ENCODE assay signal across 8 cellular contexts in genomic region chr5:75337366-75338021, GRCh38. TPM values are rescaled to one million over a fixed set of nuclear protein-coding genes. Genes with fewer than 3 reads are reported as not detected.
DNase-seq lines count a peak whose midpoint lies in the region; ATAC-seq and TF ChIP-seq lines count a peak whose summit lies in the region.

No MANE protein-coding gene starts in this region.

- peak overlapping the region; percentile 94 for H3K9ac ChIP-seq in HCT116 (ENCODE audit: low read length)

- H3K27ac ChIP-seq in HCT116 (ENCODE audit: low read depth, low read length) (peak overlapping the region; percentile 75), right lobe of liver (peak overlapping the region; percentile 94 to 95 (median 95))

- WGBS in right lobe of liver (ENCODE audit: insufficient coverage, low coverage, low lambda C conversion rate, missing lambda C conversion rate), result 0% methylated on average over 15 of the region's 50 CpGs

- H3K27me3 ChIP-seq in HCT116 (ENCODE audit: insufficient read depth, low read length), result no peaks in the 10 kb centered on the region
- H3K27me3 ChIP-seq in right lobe of liver, result no peaks in the 10 kb centered on the region

- no TSS peak for BruUV-seq in HCT116 (replicated peaks; lab: Mats Ljungman, UMichigan)

- intact Hi-C loops in HCT116 (cut with micrococcal nuclease), result loop anchor here (5.0 kb wide), 4 partner anchors 60 to 290 kb away; partner anchors contain the start of genes ANKRD31, CERT1 and POLK
- intact Hi-C loops in right lobe of liver (cut with DNase I), result no loop called here

- H3K36me3 Mint-ChIP-seq in chondrocyte (ENCODE audit: low read depth), result no peaks in the 10 kb centered on the region

- in situ Hi-C loops in Caki2 (cut with HindIII; ENCODE audit: low pct_unique_long_range_greater_than_20kb, low sequenced_read_pairs), result no loop called here

- no peak overlapping the region for H2AFZ ChIP-seq in HCT116 (ENCODE audit: low read depth, low read length, poor library complexity, severe bottlenecking)

- H3K4me3 ChIP-seq in HCT116 (replicated peaks in 1 of 2; ENCODE audit: low read depth in 1 of 2, low read length in 2 of 2) (peak overlapping the region; percentile 92 to 97), right lobe of liver (peak overlapping the region; percentile 84 to 86 (median 85))

- peak overlapping the region; percentile 92 for H3K4me2 ChIP-seq in HCT116 (ENCODE audit: low read length)

- POLR2A ChIA-PET in HCT116 (lab: Charles Lee), result interaction anchor here (0.8 to 1.3 kb wide), 11 partner anchors 12 to 380 kb away, joined by 3 to 16 read pairs (median 4); partner anchors contain the start of gene POC5

- peaks cover 8% of the 10 kb centered on the region; the same call in 1 of the 2 replicates for H4K20me1 ChIP-seq in HCT116 (ENCODE audit: insufficient read depth)

- H3K79me2 ChIP-seq in HCT116 (ENCODE audit: insufficient read depth, low read length), result peaks cover 54% of the 10 kb centered on the region

- TF ChIP-seq CTCF in HCT116 (IDR thresholded peaks at IDR 0.05 in 2 of 3, conservative IDR thresholded peaks at IDR 0.05 in 1 of 3; ENCODE audit: borderline replicate concordance in 1 of 3, insufficient read depth in 1 of 3, low read depth in 2 of 3, low read length in 2 of 3) (no peak), chondrocyte (IDR thresholded peaks at IDR 0.05) (no peak), right lobe of liver (IDR thresholded peaks at IDR 0.05) (no peak)

- H3K9me3 Mint-ChIP-seq in chondrocyte (ENCODE audit: low read depth), result no peaks in the 10 kb centered on the region

- TF ChIP-seq RAD21 in HCT116 (IDR thresholded peaks at IDR 0.05; ENCODE audit: low read depth), result no peak

- H3K27ac Mint-ChIP-seq in chondrocyte (ENCODE audit: unreplicated experiment), result no peak overlapping the region

- H3K9me2 ChIP-seq in HCT116 (ENCODE audit: insufficient read depth), result no peaks in the 10 kb centered on the region

- no peak overlapping the region for H3K4me3 Mint-ChIP-seq in chondrocyte (ENCODE audit: unreplicated experiment)

- ATAC-seq in HCT116 (peak; percentile 2), right lobe of liver (peak; percentile 3 to 22 (median 8)), HG03342 (IDR thresholded peaks at IDR 0.05; ENCODE audit: unreplicated experiment) (no peak)

- no peaks in the 10 kb centered on the region for H3K27me3 Mint-ChIP-seq in chondrocyte (ENCODE audit: low read depth)

- CTCF ChIA-PET in HCT116 (lab: Charles Lee), result interaction anchor here (0.9 to 1.3 kb wide), 6 partner anchors 16 to 418 kb away, joined by 3 to 9 read pairs (median 4); partner anchors contain the start of gene ANKRD31

- RAD21 ChIA-PET in HCT116 (lab: Charles Lee; ENCODE audit: low non-redundant PET in 1 of 2, low total read pairs in 2 of 2, uncharacterized antibody in 2 of 2, unreplicated experiment in 2 of 2), result interaction anchor here (0.7 to 1.8 kb wide), 7 partner anchors 16 to 403 kb away, joined by 3 to 11 read pairs (median 3); no protein-coding TSS in a partner anchor

- peaks cover 7 to 24% of the 10 kb centered on the region in 2 experiments; a peak in 3 of 4 replicates for H3K4me1 ChIP-seq in HCT116 (ENCODE audit: control insufficient read depth in 1 of 2, insufficient read depth in 2 of 2, low read length in 2 of 2)
- peaks cover 0 to 13% (median 4%) of the 10 kb centered on the region in 4 donors for H3K4me1 ChIP-seq in right lobe of liver

- H3K9me3 ChIP-seq in HCT116 (ENCODE audit: control insufficient read depth in 1 of 2, insufficient read depth in 1 of 2, low read depth in 1 of 2, low read length in 2 of 2) (no peaks in the 10 kb centered on the region), right lobe of liver (no peaks in the 10 kb centered on the region)

- peak; percentile 23 for DNase-seq in Caki2 (ENCODE audit: low read depth)
- DNase-seq in HCT116 (ENCODE audit: low read depth, low spot score), result no peak
- peak; percentile 28 for DNase-seq in SK-N-DZ (ENCODE audit: low spot score)
- peak; percentile 95 for DNase-seq in chondrocyte (ENCODE audit: low spot score)
- peak in 2 of 3 donors; percentile 57 to 73 for DNase-seq in right lobe of liver
- DNase-seq in stimulated activated CD8-positive, alpha-beta memory T cell treated with anti-CD3 and anti-CD28 coated beads, Interleukin-4, amount 100 ng/mL, for 48 hours, result peak; percentile 60
- DNase-seq in HuH-7 (ENCODE audit: low spot score), result no peak

- H3K4me1 Mint-ChIP-seq in chondrocyte (ENCODE audit: low read depth), result peaks cover 46% of the 10 kb centered on the region

- TF ChIP-seq POLR2A in HCT116 (IDR thresholded peaks at IDR 0.05; ENCODE audit: borderline replicate concordance, extremely low read depth, insufficient read depth, insufficient read length), result no peak
- TF ChIP-seq POLR2A in right lobe of liver (IDR thresholded peaks at IDR 0.05), result no peak

- H3K36me3 ChIP-seq in HCT116 (ENCODE audit: control insufficient read depth in 1 of 2, insufficient read depth in 2 of 2, low read length in 2 of 2) (peaks cover 2 to 7% of the 10 kb centered on the region in 2 experiments; a peak in 1 of 4 replicates), right lobe of liver (no peaks in the 10 kb centered on the region)

TF ChIP-seq in HCT116, 20 proteins besides CTCF, POLR2A, EP300 and RAD21:
- TF ChIP-seq ZBTB33 (IDR thresholded peaks at IDR 0.05; ENCODE audit: extremely low read depth, insufficient replicate concordance, low read length) (no peak), ZFX (IDR thresholded peaks at IDR 0.05) (peak; percentile 24; the same call in 1 of the 2 replicates), CEBPB (IDR thresholded peaks at IDR 0.05; ENCODE audit: low read depth) (no peak)

RNA-seq across cellular contexts. Expression of gene HMGCR, which starts 0.5 kb away (rescaled TPM):
- total RNA-seq in Caki2 (2014; rRNA removed; shearing (Covaris generic); ENCODE audit: low replicate concordance), result 30.1 and 65.1 TPM in 2 replicates
- total RNA-seq in HCT116 (2021; ENCODE audit: unreplicated experiment) (101 TPM), chondrocyte (63.2 to 75.9 TPM (median 73.1 TPM) in 3 replicates), right lobe of liver (10 to 100 TPM in 5 of 6 experiments, 1 to 10 TPM in 1; 9.6 to 89.6 (median 22.2) TPM)
- polyA plus RNA-seq in HCT116 (2012), result 52.4 and 54.0 TPM in 2 replicates
- polyA plus RNA-seq in SK-N-DZ (2014; cell fraction: cytosol; rRNA removed), result 92.3 and 102 TPM in 2 replicates
- 102 and 128 TPM in 2 replicates for polyA plus RNA-seq in SK-N-DZ (2014; cell fraction: nucleus; rRNA removed)

Comparison
In these comparisons a context has a peak if more than half of its experiments do, and no peak if none do; other contexts are left out.
1. DNase-seq: peak in Caki2 (single experiment), SK-N-DZ (single experiment), chondrocyte (single experiment), right lobe of liver (2 of 3) and stimulated activated CD8-positive, alpha-beta memory T cell treated with anti-CD3 and anti-CD28 coated beads, Interleukin-4, amount 100 ng/mL, for 48 hours (single experiment); none in HCT116 (single experiment) and HuH-7 (single experiment).